In genomic region chr12:4538207-4539160, GRCh38 we compare ENCODE assay signal across 8 cellular contexts. TPM values are rescaled to one million over a fixed set of nuclear protein-coding genes. Genes with fewer than 3 reads are reported as not detected.
DNase-seq lines count a peak whose midpoint lies in the region; ATAC-seq and TF ChIP-seq lines count a peak whose summit lies in the region.

A gene with protein sequence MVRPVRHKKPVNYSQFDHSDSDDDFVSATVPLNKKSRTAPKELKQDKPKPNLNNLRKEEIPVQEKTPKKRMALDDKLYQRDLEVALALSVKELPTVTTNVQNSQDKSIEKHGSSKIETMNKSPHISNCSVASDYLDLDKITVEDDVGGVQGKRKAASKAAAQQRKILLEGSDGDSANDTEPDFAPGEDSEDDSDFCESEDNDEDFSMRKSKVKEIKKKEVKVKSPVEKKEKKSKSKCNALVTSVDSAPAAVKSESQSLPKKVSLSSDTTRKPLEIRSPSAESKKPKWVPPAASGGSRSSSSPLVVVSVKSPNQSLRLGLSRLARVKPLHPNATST (plus strand): TSS chr12:4538890. CDS start chr12:4538940, 50 bp downstream.

- H3K4me1 Mint-ChIP-seq in T-helper 1 cell treated with Interleukin-12 subunit alpha and Interleukin-12 subunit beta and Interleukin-4 antibody, amounts not matched to agents 30 μg/mL and 1 μg/mL, for 36 hours (ENCODE audit: low read depth) = peaks cover 23% of the 10 kb centered on the region

- H3K27me3 Mint-ChIP-seq in T-helper 1 cell treated with Interleukin-12 subunit alpha and Interleukin-12 subunit beta and Interleukin-4 antibody, amounts not matched to agents 30 μg/mL and 1 μg/mL, for 36 hours (ENCODE audit: low read depth) = no peaks in the 10 kb centered on the region

- peaks cover 6% of the 10 kb centered on the region for H3K36me3 Mint-ChIP-seq in T-helper 1 cell treated with Interleukin-12 subunit alpha and Interleukin-12 subunit beta and Interleukin-4 antibody, amounts not matched to agents 30 μg/mL and 1 μg/mL, for 36 hours (ENCODE audit: low read depth)

- peak within 1 kb of the TSS; percentile 99 for H3K4me3 Mint-ChIP-seq in T-helper 1 cell treated with Interleukin-12 subunit alpha and Interleukin-12 subunit beta and Interleukin-4 antibody, amounts not matched to agents 30 μg/mL and 1 μg/mL, for 36 hours

- intact Hi-C loops in left cardiac atrium (cut with DNase I) (no loop called here), posterior vena cava (cut with DNase I) (loop anchor here in 1 of 2 donors (10.0 kb wide), 1 partner anchor 184 kb away; no protein-coding TSS in a partner anchor)

- no peak for TF ChIP-seq CTCF in GM13976 (IDR thresholded peaks at IDR 0.05; ENCODE audit: borderline replicate concordance, control extremely low read depth, extremely low read depth, insufficient read depth, missing control alignments)

- peak; percentile 87 for DNase-seq in GM13976 (ENCODE audit: low spot score)
- peak; percentile 96 for DNase-seq in NCI-H1694 (lab: John Stamatoyannopoulos, UW)
- peak; percentile 93 for DNase-seq in amniotic stem cell (lab: John Stamatoyannopoulos, UW)
- peak; percentile 95 for DNase-seq in left cardiac atrium
- DNase-seq in posterior vena cava (ENCODE audit: low spot score) = peak; percentile 99
- peak; percentile 96 for DNase-seq in ureter (ENCODE audit: low spot score)

- in situ Hi-C loops in GM13976 (cut with MboI; ENCODE audit: low sequenced_read_pairs, unreplicated experiment) = no loop called here

- H3K9me3 Mint-ChIP-seq in T-helper 1 cell treated with Interleukin-12 subunit alpha and Interleukin-12 subunit beta and Interleukin-4 antibody, amounts not matched to agents 30 μg/mL and 1 μg/mL, for 36 hours = no peaks in the 10 kb centered on the region

- peak within 1 kb of the TSS; percentile 92 for H3K27ac Mint-ChIP-seq in T-helper 1 cell treated with Interleukin-12 subunit alpha and Interleukin-12 subunit beta and Interleukin-4 antibody, amounts not matched to agents 30 μg/mL and 1 μg/mL, for 36 hours

- ATAC-seq in HG02884 (IDR thresholded peaks at IDR 0.05; ENCODE audit: unreplicated experiment) = peak; percentile 72
- peak; percentile 100 for ATAC-seq in left cardiac atrium

RNA-seq across cellular contexts. Expression of the gene that starts here (rescaled TPM):
- total RNA-seq in left cardiac atrium (1 to 10 TPM; 1.1 to 2.8 TPM), posterior vena cava (1 to 10 TPM; 1.0 to 1.7 TPM), ureter (2.3 TPM)

Comparison
In these comparisons a context has a peak if more than half of its experiments do, and no peak if none do; other contexts are left out.
1. Peak in every context shown above with its lines: DNase-seq and ATAC-seq.